In genomic region chr5:174172104-174172965, GRCh38 we compare ENCODE assay signal across 17 cellular contexts.
A peak's percentile ranks its signal among the peaks of the same experiment; 100 is the strongest.
DNase-seq lines count a peak whose midpoint lies in the region; ATAC-seq and TF ChIP-seq lines count a peak whose summit lies in the region.
"Had no signal": no experiment of that assay in that cellular context is flagged by ENCODE, and none has a peak within 500 bp of the region (broad histone marks: within the 10 kb centered on the region; RNA-seq: fewer than 3 reads in every experiment).

No MANE protein-coding gene starts in this region.

- no peak overlapping the region for H3K27ac ChIP-seq in coronary artery
- H3K27ac ChIP-seq: esophagus squamous epithelium, heart left ventricle, pancreas, tibial artery, VCaP had no signal

- H3K4me3 ChIP-seq in coronary artery = no peak overlapping the region
- H3K4me3 ChIP-seq: esophagus squamous epithelium, heart left ventricle, pancreas, smooth muscle cell, tibial artery had no signal

- H3K9me3 Mint-ChIP-seq in activated naive CD4-positive, alpha-beta T cell treated with anti-CD3 and anti-CD28 coated beads, Interleukin-2, amount 50 U/mL, for 72 hours = peaks cover 0 to 4% of the 10 kb centered on the region in 2 donors

- H3K36me3 Mint-ChIP-seq in activated naive CD4-positive, alpha-beta T cell treated with anti-CD3 and anti-CD28 coated beads, Interleukin-2, amount 50 U/mL, for 72 hours = peaks cover 0 to under 1% of the 10 kb centered on the region in 2 donors
- H3K36me3 Mint-ChIP-seq: CD14-positive monocyte had no signal

- no peak overlapping the region for H3K27ac Mint-ChIP-seq in activated naive CD4-positive, alpha-beta T cell treated with anti-CD3 and anti-CD28 coated beads, Interleukin-2, amount 50 U/mL, for 72 hours
- H3K27ac Mint-ChIP-seq: CD14-positive monocyte had no signal

- peak; percentile 1 to 42 for DNase-seq in NCI-H524 (lab: John Stamatoyannopoulos, UW)
- no peak for DNase-seq in NCI-H524 treated with DMSO at 0.1 percent for 48 hours (lab: John Stamatoyannopoulos, UW)
- DNase-seq in coronary artery (ENCODE audit: low spot score) = peak; percentile 54
- peak; percentile 46 for DNase-seq in middle frontal gyrus (ENCODE audit: extremely low spot score, low spot score)
- DNase-seq in activated naive CD4-positive, alpha-beta T cell treated with anti-CD3 and anti-CD28 coated beads, Interleukin-2, amount 50 U/mL, for 72 hours (ENCODE audit: low spot score in 2 of 2) = no peak
- DNase-seq: esophagus squamous epithelium, heart left ventricle, Karpas-422, NCI-H226, pancreas had no signal

- ATAC-seq in HG02571 (IDR thresholded peaks at IDR 0.05; ENCODE audit: unreplicated experiment) (no peak), HG03280 (IDR thresholded peaks at IDR 0.05; ENCODE audit: unreplicated experiment) (no peak), GM21423 (IDR thresholded peaks at IDR 0.05; ENCODE audit: unreplicated experiment) (no peak)
- ATAC-seq in activated naive CD4-positive, alpha-beta T cell treated with anti-CD3 and anti-CD28 coated beads, Interleukin-2, amount 50 U/mL, for 72 hours = no peak
- ATAC-seq: heart left ventricle, pancreas had no signal

- TF ChIP-seq CTCF in coronary artery (IDR thresholded peaks at IDR 0.05) = no peak

Comparison
In these comparisons a context has a peak if more than half of its experiments do, and no peak if none do; other contexts are left out.
1. DNase-seq: peak in NCI-H524 (2 of 2), coronary artery (single experiment) and middle frontal gyrus (single experiment); none in NCI-H524 treated with DMSO at 0.1 percent for 48 hours (single experiment) and activated naive CD4-positive, alpha-beta T cell treated with anti-CD3 and anti-CD28 coated beads, Interleukin-2, amount 50 U/mL, for 72 hours (0 of 2).